8 cellular contexts compared by ENCODE assay signal in genomic region chr1:45010855-45011811, GRCh38. TPM values are rescaled to one million over a fixed set of nuclear protein-coding genes. Genes with fewer than 3 reads are reported as not detected.
A peak's percentile ranks its signal among the peaks of the same experiment; 100 is the strongest.
DNase-seq lines count a peak whose midpoint lies in the region; ATAC-seq and TF ChIP-seq lines count a peak whose summit lies in the region.

HECTD3 (minus strand) TSS chr1:45011324; CDS start chr1:45011257, 67 bp downstream.

- H3K27ac Mint-ChIP-seq in Calu3 (ENCODE audit: unreplicated experiment): peak within 1 kb of the TSS; percentile 58

- CTCF ChIA-PET in Calu3 (lab: Charles Lee): interaction anchor here (0.6 to 3.1 kb wide), 17 partner anchors 14 to 1292 kb away, joined by 3 to 21 read pairs (median 4); partner anchors contain the start of genes LRRC41 and PLK3

- no peaks in the 10 kb centered on the region for H3K9me3 Mint-ChIP-seq in Calu3 (ENCODE audit: low read depth, unreplicated experiment)

- no TSS peak for BruUV-seq in Calu3 (replicated peaks; lab: Mats Ljungman, UMichigan)

- H3K4me3 ChIP-seq in HUES6 (ENCODE audit: low read depth, low read length): peak within 1 kb of the TSS; percentile 89
- peak within 1 kb of the TSS; percentile 90 for H3K4me3 ChIP-seq in OCI-LY3 (ENCODE audit: low read length)
- peak within 1 kb of the TSS; percentile 89 for H3K4me3 ChIP-seq in epithelial cell of esophagus (ENCODE audit: low read length)
- peak within 1 kb of the TSS; percentile 86 for H3K4me3 ChIP-seq in mononuclear cell (ENCODE audit: low read length)

- peak within 1 kb of the TSS; percentile 94 for H3K4me3 Mint-ChIP-seq in Calu3 (ENCODE audit: low read depth, unreplicated experiment)

- H3K27me3 ChIP-seq in HUES6 (ENCODE audit: control insufficient read depth, insufficient read depth, low read length) (no peaks in the 10 kb centered on the region), OCI-LY3 (ENCODE audit: low read depth, low read length) (no peaks in the 10 kb centered on the region), mononuclear cell (ENCODE audit: insufficient read depth, low read length) (no peaks in the 10 kb centered on the region)

- H3K27ac ChIP-seq in HUES6 (ENCODE audit: low read depth, low read length) (peak within 1 kb of the TSS; percentile 71), OCI-LY3 (ENCODE audit: low read length) (peak within 1 kb of the TSS; percentile 48)

- no peaks in the 10 kb centered on the region for H4K20me1 ChIP-seq in OCI-LY3 (ENCODE audit: insufficient read depth, low read length)

- TF ChIP-seq CTCF in Calu3 (IDR thresholded peaks at IDR 0.05; ENCODE audit: unreplicated experiment) (no peak), OCI-LY3 (IDR thresholded peaks at IDR 0.05; ENCODE audit: low read depth, low read length) (no peak), epithelial cell of esophagus (IDR thresholded peaks at IDR 0.05; ENCODE audit: insufficient read depth, low read depth, low read length, missing control alignments) (no peak)

- peaks cover 19% of the 10 kb centered on the region for H3K4me1 ChIP-seq in HUES6 (ENCODE audit: control insufficient read depth, insufficient read depth, low read length)
- H3K4me1 ChIP-seq in OCI-LY3 (ENCODE audit: low read length): peaks cover 16% of the 10 kb centered on the region
- H3K4me1 ChIP-seq in mononuclear cell (ENCODE audit: insufficient read depth, low read length): peaks cover 36% of the 10 kb centered on the region

- H3K9me3 ChIP-seq in HUES6 (ENCODE audit: control insufficient read depth, insufficient read depth, low read depth, low read length) (no peaks in the 10 kb centered on the region), OCI-LY3 (ENCODE audit: insufficient read depth, low read length) (no peaks in the 10 kb centered on the region), mononuclear cell (ENCODE audit: low read depth, low read length) (no peaks in the 10 kb centered on the region)

- H3K79me2 ChIP-seq in OCI-LY3 (ENCODE audit: low read length): no peaks in the 10 kb centered on the region; the same call in 1 of the 2 replicates

- H3K36me3 Mint-ChIP-seq in Calu3 (ENCODE audit: insufficient read depth, unreplicated experiment): peaks cover 28% of the 10 kb centered on the region

- H3K9ac ChIP-seq in HUES6 (ENCODE audit: low read length) (peak within 1 kb of the TSS; percentile 69), OCI-LY3 (ENCODE audit: low read length) (peak within 1 kb of the TSS; percentile 66)

- H3K4me1 Mint-ChIP-seq in Calu3 (ENCODE audit: low read depth, unreplicated experiment): peaks cover 18% of the 10 kb centered on the region

- peaks cover 52% of the 10 kb centered on the region for H3K36me3 ChIP-seq in HUES6 (ENCODE audit: control insufficient read depth, insufficient read depth, low read length)
- H3K36me3 ChIP-seq in OCI-LY3 (replicated peaks; ENCODE audit: low read depth, low read length): no peaks in the 10 kb centered on the region

- peak; percentile 70 for ATAC-seq in GM21381 (IDR thresholded peaks at IDR 0.05; ENCODE audit: unreplicated experiment)

- peak within 1 kb of the TSS; percentile 96 for H2AFZ ChIP-seq in OCI-LY3 (ENCODE audit: low read depth, low read length)

- H3K4me2 ChIP-seq in OCI-LY3 (ENCODE audit: low read length): peak within 1 kb of the TSS; percentile 92

- intact Hi-C loops in Calu3 (cut with micrococcal nuclease; ENCODE audit: unreplicated experiment): loop anchor here (5.0 kb wide), 3 partner anchors 174 to 481 kb away; partner anchors contain the start of gene TESK2

- peak; percentile 69 for DNase-seq in Calu3
- DNase-seq in activated T-cell treated with anti-CD3 and anti-CD28 coated beads for 24 hours (ENCODE audit: low read depth): peak; percentile 62
- DNase-seq in epithelial cell of esophagus (ENCODE audit: low read depth): peak; percentile 81
- DNase-seq in stimulated activated CD8-positive, alpha-beta memory T cell treated with anti-CD3 and anti-CD28 coated beads, Interleukin-4, amount 100 ng/mL, for 24 hours (ENCODE audit: low read depth): peak; percentile 62

- no peaks in the 10 kb centered on the region for H3K27me3 Mint-ChIP-seq in Calu3 (ENCODE audit: unreplicated experiment)

RNA-seq across cellular contexts. Expression of gene HECTD3, which starts in this region (rescaled TPM):
- total RNA-seq in Calu3 (2022): 12.6 and 14.6 TPM in 2 replicates
- 10.1 TPM for total RNA-seq in mononuclear cell

Comparison
In these comparisons a context has a peak if more than half of its experiments do, and no peak if none do; other contexts are left out.
1. Peak in every context shown above with its lines: DNase-seq, ATAC-seq, H3K4me3 ChIP-seq and H3K27ac ChIP-seq.